In genomic region chr1:179264506-179264905, GRCh38 we compare ENCODE assay signal across 22 cellular contexts. TPM values are rescaled to one million over a fixed set of nuclear protein-coding genes. Genes with fewer than 3 reads are reported as not detected.
DNase-seq lines count a peak whose midpoint lies in the region; ATAC-seq, FAIRE-seq and TF ChIP-seq lines count a peak whose summit lies in the region.
"Had no signal": no experiment of that assay in that cellular context is flagged by ENCODE, and none has a peak within 500 bp of the region (broad histone marks: within the 10 kb centered on the region; RNA-seq: fewer than 3 reads in every experiment).

No MANE protein-coding gene starts in this region.

- TF ChIP-seq CTCF in LNCaP clone FGC (IDR thresholded peaks at IDR 0.05; ENCODE audit: control insufficient read depth, extremely low read depth, insufficient read depth) (no peak), body of pancreas (IDR thresholded peaks at IDR 0.05) (no peak)

- H3K27me3 ChIP-seq in body of pancreas (no peaks in the 10 kb centered on the region), small intestine (ENCODE audit: control insufficient read depth in 2 of 2, insufficient read depth in 2 of 2, low read length in 2 of 2) (no peaks in the 10 kb centered on the region)
- H3K27me3 ChIP-seq: BLaER1 treated with 17β-estradiol and CSF1 and Interleukin-3, amounts not matched to agents 10 nM and 100 nM had no signal

- H3K4me1 ChIP-seq in body of pancreas (no peaks in the 10 kb centered on the region), small intestine (ENCODE audit: control insufficient read depth in 2 of 2, insufficient read depth in 1 of 2, low read depth in 1 of 2, low read length in 1 of 2) (no peaks in the 10 kb centered on the region)
- H3K4me1 ChIP-seq: BLaER1 treated with 17β-estradiol and CSF1 and Interleukin-3, amounts not matched to agents 10 nM and 100 nM; HAP-1 had no signal

- H3K4me3 ChIP-seq in LNCaP clone FGC (ENCODE audit: low read depth, low read length) (no peak overlapping the region), body of pancreas (no peak overlapping the region), small intestine (ENCODE audit: low read depth in 1 of 2, low read length in 2 of 2) (no peak overlapping the region)
- H3K4me3 ChIP-seq: A549; BLaER1 treated with 17β-estradiol and CSF1 and Interleukin-3, amounts not matched to agents 10 nM and 100 nM; HAP-1 had no signal

- H3K9me3 ChIP-seq in body of pancreas, result no peaks in the 10 kb centered on the region
- H3K9me3 ChIP-seq in small intestine (ENCODE audit: control insufficient read depth, low read depth), result no peaks in the 10 kb centered on the region
- H3K9me3 ChIP-seq: A549; BLaER1 treated with 17β-estradiol and CSF1 and Interleukin-3, amounts not matched to agents 10 nM and 100 nM; HAP-1; SK-N-SH had no signal

- DNase-seq in LNCaP clone FGC (ENCODE audit: low read depth), result peak; percentile 47
- peak in 3 of 4 donors; percentile 25 to 46 (median 33) for DNase-seq in body of pancreas
- DNase-seq in left colon, result no peak
- peak; percentile 22 for DNase-seq in small intestine
- DNase-seq in substantia nigra (lab: John Stamatoyannopoulos, UW), result no peak
- DNase-seq in urothelium cell line (ENCODE audit: low spot score), result no peak
- DNase-seq: AML-193; CD4-positive, alpha-beta T cell; DMS53; GOT3; NCI-H1092; NCI-H1436; NCI-H187 treated with DMSO at 0.1 percent for 48 hours; NCI-H446; NCI-H524 treated with DMSO at 0.1 percent for 48 hours; SK-N-SH had no signal

- no peak for TF ChIP-seq POLR2A in body of pancreas (IDR thresholded peaks at IDR 0.05)

- peak; percentile 84 for ATAC-seq in body of pancreas
- peak; percentile 50 for ATAC-seq in left colon
- no peak for ATAC-seq in HG02571 (IDR thresholded peaks at IDR 0.05; ENCODE audit: unreplicated experiment)
- ATAC-seq: A549 had no signal

- H3K27ac ChIP-seq in body of pancreas (peak overlapping the region; percentile 12 to 61 (median 31)), small intestine (ENCODE audit: low read depth in 1 of 2, low read length in 1 of 2) (no peak overlapping the region), substantia nigra (ENCODE audit: low read depth, low read length, poor library complexity, severe bottlenecking) (no peak overlapping the region)
- H3K27ac ChIP-seq: A549; BLaER1 treated with 17β-estradiol and CSF1 and Interleukin-3, amounts not matched to agents 10 nM and 100 nM had no signal

- FAIRE-seq in small intestine (lab: Jason Lieb, UNC) (no peak), urothelium cell line (lab: Jason Lieb, UNC) (no peak)
- FAIRE-seq: A549, G401.6, RCC 7860 had no signal

- H3K36me3 ChIP-seq in body of pancreas (replicated peaks in 1 of 2; ENCODE audit: insufficient read depth in 1 of 2, low read depth in 2 of 2) (no peaks in the 10 kb centered on the region), small intestine (ENCODE audit: control insufficient read depth in 2 of 2, insufficient read depth in 2 of 2, low read length in 2 of 2) (no peaks in the 10 kb centered on the region)
- H3K36me3 ChIP-seq: BLaER1 treated with 17β-estradiol and CSF1 and Interleukin-3, amounts not matched to agents 10 nM and 100 nM; HAP-1 had no signal

- 22 to 35% methylated on average over 3 of the region's 3 CpGs for WGBS in body of pancreas, 2 donors
- WGBS in small intestine, 3 donors, result 49 to 65% (median 55%) methylated on average over 3 of the region's 3 CpGs

- intact Hi-C loops in body of pancreas (cut with DNase I), result no loop called here
- intact Hi-C loops in left colon (cut with DNase I, micrococcal nuclease), result no loop called here

RNA-seq across cellular contexts. Expression of gene SOAT1, which starts 29.1 kb away (rescaled TPM):
- total RNA-seq in body of pancreas (10 to 100 TPM; 19.1 to 25.4 TPM), left colon (10 to 100 TPM; 29.5 to 31.6 TPM)
- polyA plus RNA-seq in small intestine, result 1 to 10 TPM; 1.1 to 8.9 (median 1.3) TPM

RNA-seq across cellular contexts. Expression of gene ABL2, which starts 35.0 kb away (rescaled TPM):
- total RNA-seq in body of pancreas (10 to 100 TPM; 10.1 to 12.5 TPM), left colon (10 to 100 TPM in 1 of 2 donors, 1 to 10 TPM in 1; 9.6 to 11.1 TPM)
- polyA plus RNA-seq in small intestine, result 1 to 10 TPM; 1.6 to 4.2 (median 1.8) TPM

Comparison
In these comparisons a context has a peak if more than half of its experiments do, and no peak if none do; other contexts are left out.
1. DNase-seq: peak in LNCaP clone FGC (single experiment), body of pancreas (3 of 4) and small intestine (single experiment); none in left colon (0 of 2), substantia nigra (0 of 49) and urothelium cell line (single experiment).
2. H3K27ac ChIP-seq: peak in body of pancreas (4 of 4); none in small intestine (0 of 2) and substantia nigra (single experiment).